Comparison of ENCODE assay signal across 8 cellular contexts in the genomic region with DNA sequence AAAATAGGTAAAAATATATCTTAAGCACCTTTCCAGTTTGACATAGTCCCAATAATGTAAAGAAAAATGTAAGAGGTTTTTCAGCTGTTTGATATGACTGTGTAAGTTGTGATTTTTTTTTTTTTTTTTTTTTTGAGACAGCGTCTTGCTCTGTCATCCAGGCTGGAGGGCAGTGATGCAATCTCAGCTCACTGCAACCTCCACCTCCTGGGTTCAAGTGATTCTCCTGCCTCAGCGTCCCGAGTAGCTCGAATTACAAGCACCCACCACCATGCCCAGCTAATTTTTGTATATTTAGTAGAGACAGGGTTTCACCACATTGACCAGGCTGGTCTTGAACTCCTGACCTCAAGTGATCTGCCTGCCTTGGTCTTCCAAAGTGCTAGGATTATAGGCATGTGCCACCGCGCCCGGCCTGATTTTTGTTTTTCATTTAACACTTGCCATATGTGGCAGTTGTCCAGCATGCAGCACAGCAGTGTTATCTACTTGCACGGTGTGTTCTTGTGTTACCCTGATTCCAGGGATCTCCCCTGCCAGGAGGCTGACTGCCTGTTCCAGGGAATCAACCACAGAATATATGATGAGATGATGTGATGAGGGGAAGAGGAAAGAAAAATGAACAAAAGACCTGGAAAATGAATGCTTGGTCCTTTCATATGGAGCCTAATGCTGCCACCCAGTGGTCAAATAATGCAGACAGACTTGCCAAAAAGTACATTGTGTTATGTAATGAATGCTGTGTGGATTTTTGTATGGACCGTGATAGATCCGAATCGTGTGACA.
A peak's percentile ranks its signal among the peaks of the same experiment; 100 is the strongest.
DNase-seq lines count a peak whose midpoint lies in the region; ATAC-seq, FAIRE-seq and TF ChIP-seq lines count a peak whose summit lies in the region.

No MANE protein-coding gene starts in this region.

- DNase-seq in A172 (ENCODE audit: low spot score) (peak; percentile 66), GM12892 (ENCODE audit: insufficient read length) (no peak), LoVo (ENCODE audit: low spot score) (peak; percentile 66), RKO (ENCODE audit: low spot score) (peak; percentile 80), frontal cortex (ENCODE audit: low spot score in 2 of 2) (peak; percentile 18 to 49), ovary (peak in 4 of 5 donors; percentile 54 to 81 (median 67)), upper lobe of left lung (peak in 1 of 2 donors; percentile 69)
- DNase-seq in activated effector memory CD4-positive, alpha-beta T cell treated with Interleukin-2 at 50 U/mL for 16 hours, result peak; percentile 15

- TF ChIP-seq EP300 in ovary (IDR thresholded peaks at IDR 0.05), result no peak
- no peak for TF ChIP-seq EP300 in upper lobe of left lung (IDR thresholded peaks at IDR 0.05)

- TF ChIP-seq POLR2A in GM12892 (IDR thresholded peaks at IDR 0.05; ENCODE audit: low read depth, low read length) (no peak), ovary (IDR thresholded peaks at IDR 0.05) (no peak), upper lobe of left lung (IDR thresholded peaks at IDR 0.05) (no peak)

- H3K27ac ChIP-seq in ovary, result no peak overlapping the region
- no peak overlapping the region for H3K27ac ChIP-seq in upper lobe of left lung

- TF ChIP-seq CTCF in ovary (IDR thresholded peaks at IDR 0.05), result peak; percentile 55 to 83 (median 81)
- peak; percentile 65 to 88 (median 80) for TF ChIP-seq CTCF in upper lobe of left lung (IDR thresholded peaks at IDR 0.05)

- H3K4me1 ChIP-seq in ovary (ENCODE audit: insufficient read depth) (no peaks in the 10 kb centered on the region), upper lobe of left lung (peaks cover 0 to 4% (median 0%) of the 10 kb centered on the region in 4 donors)

- no peaks in the 10 kb centered on the region for H3K27me3 ChIP-seq in ovary
- no peaks in the 10 kb centered on the region for H3K27me3 ChIP-seq in upper lobe of left lung

- peak; percentile 86 to 87 for ATAC-seq in upper lobe of left lung (ENCODE audit: low FRiP score in 2 of 2)

- H3K4me3 ChIP-seq in ovary, result no peak overlapping the region
- no peak overlapping the region for H3K4me3 ChIP-seq in upper lobe of left lung

- H3K9me3 ChIP-seq in ovary (no peaks in the 10 kb centered on the region), upper lobe of left lung (no peaks in the 10 kb centered on the region)

- FAIRE-seq in GM12892 (lab: Jason Lieb, UNC) (peak; percentile 90), frontal cortex (lab: Jason Lieb, UNC) (peak; percentile 70)

- intact Hi-C loops in ovary (cut with DNase I), result loop anchor here (5.0 to 10.0 kb wide), 5 partner anchors 129 to 559 kb away; no protein-coding TSS in a partner anchor

- H3K36me3 ChIP-seq in ovary, result no peaks in the 10 kb centered on the region
- no peaks in the 10 kb centered on the region for H3K36me3 ChIP-seq in upper lobe of left lung

- WGBS in ovary, 3 donors, result 38 to 50% (median 42%) methylated on average over 11 of the region's 11 CpGs
- WGBS in upper lobe of left lung, 2 donors, result 36 to 42% methylated on average over 11 of the region's 11 CpGs
